9 cellular contexts compared by ENCODE assay signal in the genomic region with DNA sequence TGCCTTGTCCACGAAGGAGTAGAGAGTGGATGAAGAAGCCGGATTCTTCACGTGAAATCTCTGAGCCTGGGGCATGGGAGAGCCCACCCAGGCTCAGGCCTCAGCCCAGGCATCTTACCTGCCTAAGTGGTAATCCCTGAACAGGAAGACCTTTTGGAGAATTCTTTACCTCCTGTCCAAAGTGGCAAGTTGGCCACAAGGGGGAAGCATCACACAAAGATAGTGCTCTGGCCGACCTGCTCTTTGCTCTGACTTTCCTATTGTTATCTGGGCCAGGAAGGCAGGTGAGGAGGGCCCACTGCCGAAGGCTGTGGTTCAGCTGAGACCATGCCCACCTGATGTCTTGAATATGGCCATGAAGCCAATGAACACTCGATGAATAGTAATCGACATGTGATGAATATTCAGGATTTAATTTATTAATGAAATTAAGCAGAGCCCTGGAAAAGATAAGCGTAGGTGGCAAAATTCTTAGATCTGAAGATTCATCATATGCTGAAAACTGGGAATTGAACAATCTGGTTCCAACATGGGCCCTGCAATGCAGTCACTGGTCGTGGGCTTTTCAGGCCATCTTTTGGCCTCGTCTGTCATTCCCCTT.
A peak's percentile ranks its signal among the peaks of the same experiment; 100 is the strongest.
DNase-seq lines count a peak whose midpoint lies in the region; ATAC-seq and TF ChIP-seq lines count a peak whose summit lies in the region.
"Had no signal": no experiment of that assay in that cellular context is flagged by ENCODE, and none has a peak within 500 bp of the region (broad histone marks: within the 10 kb centered on the region; RNA-seq: fewer than 3 reads in every experiment).

No MANE protein-coding gene starts in this region.

- H3K4me3 ChIP-seq in breast epithelium = no peak overlapping the region

- H3K36me3 ChIP-seq in breast epithelium = no peaks in the 10 kb centered on the region

- H3K9me3 ChIP-seq in breast epithelium = no peaks in the 10 kb centered on the region

- no peak overlapping the region for H3K4me3 Mint-ChIP-seq in T-cell
- H3K4me3 Mint-ChIP-seq: natural killer cell treated with Interleukin-12 subunit alpha and Interleukin-12 subunit beta and Interleukin-15 and Interleukin-18, amount 100 ng/mL, for 72 hours had no signal

- TF ChIP-seq POLR2A in breast epithelium (IDR thresholded peaks at IDR 0.05) = no peak

- DNase-seq in AG08395 (ENCODE audit: low spot score) (peak; percentile 81), NCI-H146 (lab: John Stamatoyannopoulos, UW) (peak; percentile 78), T-cell (peak in 27 of 34 experiments; percentile 5 to 47 (median 20)), breast epithelium (ENCODE audit: low spot score in 2 of 2) (peak; percentile 52 to 62), iris pigment epithelial cell (ENCODE audit: low read depth) (peak; percentile 57)
- DNase-seq in stimulated activated CD4-positive, alpha-beta T cell treated with anti-CD3 and anti-CD28 coated beads, Interleukin-15, amount 100 ng/mL, for 48 hours (ENCODE audit: low read depth in 2 of 2) = peak; percentile 10 to 39

- H3K36me3 Mint-ChIP-seq in T-cell = no peaks in the 10 kb centered on the region
- H3K36me3 Mint-ChIP-seq: natural killer cell treated with Interleukin-12 subunit alpha and Interleukin-12 subunit beta and Interleukin-15 and Interleukin-18, amount 100 ng/mL, for 72 hours had no signal

- peaks cover 0 to 3% (median 0%) of the 10 kb centered on the region in 3 donors for H3K9me3 Mint-ChIP-seq in T-cell
- H3K9me3 Mint-ChIP-seq: natural killer cell treated with Interleukin-12 subunit alpha and Interleukin-12 subunit beta and Interleukin-15 and Interleukin-18, amount 100 ng/mL, for 72 hours had no signal

- intact Hi-C loops in breast epithelium (cut with DNase I; ENCODE audit: low total_unique reads) = no loop called here

- no peaks in the 10 kb centered on the region for H3K4me1 Mint-ChIP-seq in T-cell

- peak; percentile 42 to 68 (median 48) for TF ChIP-seq CTCF in breast epithelium (IDR thresholded peaks at IDR 0.05)

- H3K27ac ChIP-seq in breast epithelium = no peak overlapping the region

- no peaks in the 10 kb centered on the region for H3K27me3 ChIP-seq in breast epithelium

- no peaks in the 10 kb centered on the region for H3K4me1 ChIP-seq in breast epithelium

- no peak overlapping the region for H3K27ac Mint-ChIP-seq in T-cell
- H3K27ac Mint-ChIP-seq: natural killer cell treated with Interleukin-12 subunit alpha and Interleukin-12 subunit beta and Interleukin-15 and Interleukin-18, amount 100 ng/mL, for 72 hours had no signal

- CTCF ChIA-PET in T-cell (lab: Charles Lee) = no interaction called here

- H3K27me3 Mint-ChIP-seq in T-cell = peaks cover 0 to 4% of the 10 kb centered on the region in 2 donors
- H3K27me3 Mint-ChIP-seq: natural killer cell treated with Interleukin-12 subunit alpha and Interleukin-12 subunit beta and Interleukin-15 and Interleukin-18, amount 100 ng/mL, for 72 hours had no signal

- POLR2A ChIA-PET in T-cell (lab: Charles Lee) = no interaction called here

- peak; percentile 85 for ATAC-seq in GM18511 (IDR thresholded peaks at IDR 0.05; ENCODE audit: unreplicated experiment)
- peak; percentile 84 for ATAC-seq in HG02938 (IDR thresholded peaks at IDR 0.05; ENCODE audit: unreplicated experiment)
- peak in 3 of 4 experiments; percentile 19 to 65 (median 20) for ATAC-seq in T-cell (replicated peaks in 1 of 4)

Comparison
In these comparisons a context has a peak if more than half of its experiments do, and no peak if none do; other contexts are left out.
1. DNase-seq: peak in every context shown above with its lines; median percentile 81 in AG08395; 78 in NCI-H146; 57 in breast epithelium; 57 in iris pigment epithelial cell; 24 in stimulated activated CD4-positive, alpha-beta T cell treated with anti-CD3 and anti-CD28 coated beads, Interleukin-15, amount 100 ng/mL, for 48 hours; 20 in T-cell.
2. ATAC-seq: peak in every context shown above with its lines; median percentile 85 in GM18511; 84 in HG02938; 20 in T-cell.